20 cellular contexts compared by ENCODE assay signal in the genomic region with DNA sequence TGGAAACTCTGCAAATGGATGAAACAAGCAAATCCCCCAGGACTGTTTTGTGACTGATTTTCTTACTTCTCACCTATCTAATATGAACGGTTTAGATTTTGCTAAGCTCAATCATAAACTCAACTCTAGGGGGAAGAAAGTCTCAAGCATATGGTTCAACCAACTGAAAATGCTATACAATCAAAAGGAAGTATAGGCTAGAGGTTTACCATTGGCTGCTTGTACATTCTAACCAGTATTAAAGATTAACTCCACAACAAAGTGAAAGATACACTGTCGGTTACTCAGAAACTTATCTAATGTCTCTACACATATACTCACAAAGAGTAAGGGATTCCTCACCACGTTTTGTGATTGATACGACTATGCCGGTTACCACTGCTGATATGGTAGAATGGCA.
A peak's percentile ranks its signal among the peaks of the same experiment; 100 is the strongest.
DNase-seq lines count a peak whose midpoint lies in the region; ATAC-seq lines count a peak whose summit lies in the region.
"Had no signal": no experiment of that assay in that cellular context is flagged by ENCODE, and none has a peak within 500 bp of the region (broad histone marks: within the 10 kb centered on the region; RNA-seq: fewer than 3 reads in every experiment).

No MANE protein-coding gene starts in this region.

- DNase-seq in NCI-H2081 treated with DMSO at 0.1 percent for 48 hours (lab: John Stamatoyannopoulos, UW) (no peak), COR-L47 (lab: John Stamatoyannopoulos, UW) (no peak), KG1 (lab: John Stamatoyannopoulos, UW) (no peak)
- no peak for DNase-seq in activated CD4-positive, alpha-beta T cell treated with anti-CD3 and anti-CD28 coated beads for 48 hours
- DNase-seq: ACHN; activated CD4-positive, CD25-positive, alpha-beta regulatory T cell; activated CD8-positive, alpha-beta memory T cell treated with anti-CD3 and anti-CD28 coated beads, Interleukin-2, amount 50 U/mL, for 4 hours; activated naive CD4-positive, alpha-beta T cell treated with anti-CD3 and anti-CD28 coated beads, Interleukin-2, amount 10 ng/mL, durations not matched to agents 7 days and 5 days; body of pancreas; dorsolateral prefrontal cortex; esophagus squamous epithelium; heart right ventricle; HFFc6; mucosa of descending colon; ovary; stimulated activated naive CD4-positive, alpha-beta T cell had no signal

- ATAC-seq in GM18508 (IDR thresholded peaks at IDR 0.05; ENCODE audit: insufficient read depth, unreplicated experiment) (peak; percentile 87), GM19463 (IDR thresholded peaks at IDR 0.05; ENCODE audit: unreplicated experiment) (peak; percentile 72), HG02763 (IDR thresholded peaks at IDR 0.05; ENCODE audit: unreplicated experiment) (peak; percentile 58), HG03439 (IDR thresholded peaks at IDR 0.05; ENCODE audit: unreplicated experiment) (peak; percentile 64)
- ATAC-seq: body of pancreas, heart right ventricle, mucosa of descending colon had no signal
